24 cellular contexts compared by ENCODE assay signal in genomic region chr10:108307250-108307924, GRCh38.
DNase-seq lines count a peak whose midpoint lies in the region; ATAC-seq, FAIRE-seq and TF ChIP-seq lines count a peak whose summit lies in the region.
"Had no signal": no experiment of that assay in that cellular context is flagged by ENCODE, and none has a peak within 500 bp of the region (broad histone marks: within the 10 kb centered on the region; RNA-seq: fewer than 3 reads in every experiment).

No MANE protein-coding gene starts in this region.

- no peak for TF ChIP-seq POLR2A in body of pancreas (IDR thresholded peaks at IDR 0.05)

- H3K27ac ChIP-seq in body of pancreas: peak overlapping the region in 3 of 4 donors; percentile 53 to 68 (median 59)
- no peak overlapping the region for H3K27ac ChIP-seq in tibial artery
- H3K27ac ChIP-seq: BLaER1 had no signal

- H3K4me3 ChIP-seq in body of pancreas: no peak overlapping the region
- H3K4me3 ChIP-seq in tibial artery: no peak overlapping the region
- H3K4me3 ChIP-seq: BLaER1 had no signal

- H3K4me1 ChIP-seq in body of pancreas (peaks cover 3% of the 10 kb centered on the region), tibial artery (no peaks in the 10 kb centered on the region)
- H3K4me1 ChIP-seq: BE2C, BLaER1 had no signal

- ATAC-seq in body of pancreas (peak; percentile 82), GM21717 (IDR thresholded peaks at IDR 0.05; ENCODE audit: unreplicated experiment) (no peak)

- TF ChIP-seq CTCF in body of pancreas (IDR thresholded peaks at IDR 0.05): no peak
- no peak for TF ChIP-seq CTCF in tibial artery (IDR thresholded peaks at IDR 0.05)

- peak; percentile 41 for FAIRE-seq in islet of Langerhans (lab: Jason Lieb, UNC)
- FAIRE-seq in urothelium cell line (lab: Jason Lieb, UNC): no peak
- FAIRE-seq: A204.1, GM12891, GM19239 had no signal

- H3K27me3 ChIP-seq in body of pancreas (no peaks in the 10 kb centered on the region), tibial artery (no peaks in the 10 kb centered on the region)
- H3K27me3 ChIP-seq: BE2C, BLaER1 had no signal

- intact Hi-C loops in body of pancreas (cut with DNase I) (no loop called here), tibial artery (cut with DNase I; ENCODE audit: low total_unique reads) (no loop called here)

- no peaks in the 10 kb centered on the region for H3K9me3 ChIP-seq in body of pancreas
- H3K9me3 ChIP-seq in tibial artery: no peaks in the 10 kb centered on the region
- H3K9me3 ChIP-seq: BE2C, BLaER1 had no signal

- H3K36me3 ChIP-seq in body of pancreas (replicated peaks in 1 of 2; ENCODE audit: insufficient read depth in 1 of 2, low read depth in 2 of 2) (no peaks in the 10 kb centered on the region), tibial artery (no peaks in the 10 kb centered on the region)
- H3K36me3 ChIP-seq: BE2C, BLaER1 had no signal

- DNase-seq in body of pancreas: no peak
- DNase-seq in urothelium cell line (ENCODE audit: low spot score): no peak
- no peak for DNase-seq in tibial artery
- DNase-seq: 8988T; ACHN; BE2C; C1 segment of cervical spinal cord; CD4-positive, alpha-beta memory T cell; CD4-positive, CD25-positive, alpha-beta regulatory T cell; CD8-positive, alpha-beta memory T cell; COR-L47; DMS 273 treated with DMSO at 0.1 percent for 48 hours; DMS153; DMS53; DMS79; DND-41; EL; GF-D8 had no signal

Comparison
In these comparisons a context has a peak if more than half of its experiments do, and no peak if none do; other contexts are left out.
1. H3K27ac ChIP-seq: peak in body of pancreas (3 of 4); none in tibial artery (0 of 2).